33 cellular contexts compared by ENCODE assay signal in genomic region chr6:48240287-48240686, GRCh38.
"Had no signal": no experiment of that assay in that cellular context is flagged by ENCODE, and none has a peak within 500 bp of the region (broad histone marks: within the 10 kb centered on the region; RNA-seq: fewer than 3 reads in every experiment).

No MANE protein-coding gene starts in this region.

- ATAC-seq: activated CD8-positive, alpha-beta T cell treated with anti-CD3 and anti-CD28 coated beads for 36 hours; activated naive CD4-positive, alpha-beta T cell treated with anti-CD3 and anti-CD28 coated beads, Interleukin-2, amount 50 U/mL, for 72 hours; activated naive CD8-positive, alpha-beta T cell treated with anti-CD3 and anti-CD28 coated beads, Interleukin-2, amount 50 U/mL, for 24 hours; activated T-cell treated with anti-CD3 and anti-CD28 coated beads, Interleukin-2, amount 50 U/mL, for 4 hours; activated T-cell treated with anti-CD3 and anti-CD28 coated beads, Interleukin-2, amount 50 U/mL, for 72 hours; activated T-helper 17 cell treated with anti-CD3 and anti-CD28 coated beads, Interleukin-2, amount 50 U/mL, for 72 hours; T-helper 17 cell had no signal

- DNase-seq: activated B cell treated with CpG ODN at 0.5 μM for 24 hours; activated CD4-positive, alpha-beta memory T cell treated with anti-CD3 and anti-CD28 coated beads for 36 hours; activated CD4-positive, alpha-beta T cell treated with anti-CD3 and anti-CD28 coated beads for 4 hours; activated CD4-positive, alpha-beta T cell treated with anti-CD3 and anti-CD28 coated beads, Interleukin-2, amount 10 ng/mL, durations not matched to agents 24 days and 14 days; activated CD4-positive, alpha-beta T cell treated with anti-CD3 and anti-CD28 coated beads, Interleukin-2, amount 50 U/mL, for 1 hour; activated CD4-positive, alpha-beta T cell treated with anti-CD3 and anti-CD28 coated beads, Interleukin-2, amount 50 U/mL, for 4 hours; activated CD4-positive, CD25-positive, alpha-beta regulatory T cell treated with anti-CD3 and anti-CD28 coated beads, Interleukin-2, amount 50 U/mL, for 72 hours; activated CD8-positive, alpha-beta memory T cell treated with anti-CD3 and anti-CD28 coated beads, Interleukin-2, amount 50 U/mL, for 4 hours; activated CD8-positive, alpha-beta T cell treated with anti-CD3 and anti-CD28 coated beads for 36 hours; activated effector memory CD4-positive, alpha-beta T cell treated with anti-CD3 and anti-CD28 coated beads, Interleukin-2, amount 50 U/mL, for 16 hours; activated gamma-delta T cell treated with Interleukin-2 at 50 U/mL for 16 hours; activated naive CD4-positive, alpha-beta T cell; activated naive CD4-positive, alpha-beta T cell treated with anti-CD3 and anti-CD28 coated beads for 36 hours; activated naive CD4-positive, alpha-beta T cell treated with anti-CD3 and anti-CD28 coated beads, Interleukin-2, amount 50 U/mL, for 16 hours; activated naive CD8-positive, alpha-beta T cell treated with anti-CD3 and anti-CD28 coated beads, Interleukin-2, amount 10 ng/mL, durations not matched to agents 7 days and 5 days; activated naive CD8-positive, alpha-beta T cell treated with anti-CD3 and anti-CD28 coated beads, Interleukin-2, amount 50 U/mL, for 24 hours; activated T-cell treated with anti-CD3 and anti-CD28 coated beads for 4 hours; activated T-cell treated with anti-CD3 and anti-CD28 coated beads, Interleukin-2, amount 50 U/mL, for 1 hour; activated T-cell treated with anti-CD3 and anti-CD28 coated beads, Interleukin-2, amount 50 U/mL, for 4 hours; activated T-cell treated with anti-CD3 and anti-CD28 coated beads, Interleukin-2, amount 50 U/mL, for 72 hours; amygdala; anterior cingulate cortex; caudate nucleus; cerebellar nuclear complex; T-helper 17 cell; T-helper 9 cell had no signal

- H3K27ac ChIP-seq: ascending aorta, cardiac muscle cell, VCaP had no signal

- FAIRE-seq: bronchial epithelial cell, TTC549 had no signal

- H3K36me3 ChIP-seq: ascending aorta, cardiac muscle cell had no signal

- H3K4me3 ChIP-seq: ascending aorta, cardiac muscle cell had no signal

- H3K4me1 ChIP-seq: ascending aorta had no signal

- H3K27me3 ChIP-seq: ascending aorta, cardiac muscle cell had no signal
